11 cellular contexts compared by ENCODE assay signal in genomic region chr9:88532320-88532719, GRCh38. TPM values are rescaled to one million over a fixed set of nuclear protein-coding genes. Genes with fewer than 3 reads are reported as not detected.
A peak's percentile ranks its signal among the peaks of the same experiment; 100 is the strongest.
DNase-seq lines count a peak whose midpoint lies in the region; ATAC-seq and TF ChIP-seq lines count a peak whose summit lies in the region.
"Had no signal": no experiment of that assay in that cellular context is flagged by ENCODE, and none has a peak within 500 bp of the region (broad histone marks: within the 10 kb centered on the region; RNA-seq: fewer than 3 reads in every experiment).

No MANE protein-coding gene starts in this region.

- H3K9me3 ChIP-seq in iPS-15b (ENCODE audit: control insufficient read depth, insufficient read depth, low read length) (no peaks in the 10 kb centered on the region), gastrocnemius medialis (no peaks in the 10 kb centered on the region)

- no peak overlapping the region for H3K9ac ChIP-seq in iPS-15b (ENCODE audit: low read depth, low read length)

- no peak for TF ChIP-seq CTCF in gastrocnemius medialis (IDR thresholded peaks at IDR 0.05 in 4 of 5, conservative IDR thresholded peaks at IDR 0.05 in 1 of 5)

- H3K36me3 Mint-ChIP-seq in activated CD4-positive, alpha-beta T cell treated with anti-CD3 and anti-CD28 coated beads, Interleukin-2, amount 10 ng/mL, durations not matched to agents 24 days and 14 days (ENCODE audit: low read depth): peaks cover 4% of the 10 kb centered on the region
- H3K36me3 Mint-ChIP-seq: CD8-positive, alpha-beta memory T cell had no signal

- peaks cover 55% of the 10 kb centered on the region for H3K27me3 Mint-ChIP-seq in activated CD4-positive, alpha-beta T cell treated with anti-CD3 and anti-CD28 coated beads, Interleukin-2, amount 10 ng/mL, durations not matched to agents 24 days and 14 days

- H3K27ac ChIP-seq in gastrocnemius medialis: no peak overlapping the region

- intact Hi-C loops in activated CD4-positive, alpha-beta T cell treated with anti-CD3 and anti-CD28 coated beads, Interleukin-2, amount 10 ng/mL, durations not matched to agents 24 days and 14 days (cut with micrococcal nuclease): no loop called here
- intact Hi-C loops in gastrocnemius medialis (cut with DNase I; ENCODE audit: low total_unique reads): no loop called here

- peaks cover 15% of the 10 kb centered on the region for H3K4me1 Mint-ChIP-seq in activated CD4-positive, alpha-beta T cell treated with anti-CD3 and anti-CD28 coated beads, Interleukin-2, amount 10 ng/mL, durations not matched to agents 24 days and 14 days

- peaks cover 30% of the 10 kb centered on the region for H3K27me3 ChIP-seq in iPS-15b (ENCODE audit: control insufficient read depth, insufficient read depth, low read length)
- H3K27me3 ChIP-seq in gastrocnemius medialis: peaks cover 13 to 30% (median 29%) of the 10 kb centered on the region in 3 donors

- peak; percentile 67 for DNase-seq in activated CD4-positive, alpha-beta T cell treated with anti-CD3 and anti-CD28 coated beads, Interleukin-2, amount 10 ng/mL, durations not matched to agents 24 days and 14 days
- no peak for DNase-seq in activated CD4-positive, alpha-beta T cell treated with anti-CD3 and anti-CD28 coated beads, Interleukin-2, amount 50 U/mL, for 1 hour
- peak; percentile 58 for DNase-seq in SIG-M5 treated with dmso at 0.1 percent for 504 hours (lab: John Stamatoyannopoulos, UW; ENCODE audit: unreplicated experiment)
- DNase-seq in stimulated activated CD8-positive, alpha-beta memory T cell treated with anti-CD3 and anti-CD28 coated beads, Interleukin-4, amount 100 ng/mL, for 48 hours: peak; percentile 30
- no peak for DNase-seq in cerebellar nuclear complex (lab: John Stamatoyannopoulos, UW)
- no peak for DNase-seq in gastrocnemius medialis
- DNase-seq: CD8-positive, alpha-beta memory T cell; NCI-H1417 treated with DMSO at 0.1 percent for 48 hours; stimulated activated CD4-positive, alpha-beta T cell treated with anti-CD3 and anti-CD28 coated beads, Interleukin-2, amount 100 ng/mL, for 48 hours had no signal

- H3K4me1 ChIP-seq in iPS-15b (ENCODE audit: control insufficient read depth, insufficient read depth, low read length) (peaks cover 11% of the 10 kb centered on the region), gastrocnemius medialis (peaks cover 0 to 7% of the 10 kb centered on the region in 2 donors)

- in situ Hi-C loops in gastrocnemius medialis (cut with MboI; ENCODE audit: low sequenced_read_pairs in 4 of 4): no loop called here

- H3K4me3 ChIP-seq in iPS-15b (ENCODE audit: low read depth, low read length) (peak overlapping the region; percentile 66), gastrocnemius medialis (no peak overlapping the region)

- H3K9me3 Mint-ChIP-seq in activated CD4-positive, alpha-beta T cell treated with anti-CD3 and anti-CD28 coated beads, Interleukin-2, amount 10 ng/mL, durations not matched to agents 24 days and 14 days: peaks cover 4% of the 10 kb centered on the region

- H3K36me3 ChIP-seq in iPS-15b (ENCODE audit: control insufficient read depth, insufficient read depth, low read length) (peaks cover 3% of the 10 kb centered on the region), gastrocnemius medialis (no peaks in the 10 kb centered on the region)

- H3K4me3 Mint-ChIP-seq in activated CD4-positive, alpha-beta T cell treated with anti-CD3 and anti-CD28 coated beads, Interleukin-2, amount 10 ng/mL, durations not matched to agents 24 days and 14 days: peak overlapping the region; percentile 6

- H3K27ac Mint-ChIP-seq in activated CD4-positive, alpha-beta T cell treated with anti-CD3 and anti-CD28 coated beads, Interleukin-2, amount 10 ng/mL, durations not matched to agents 24 days and 14 days: no peak overlapping the region
- H3K27ac Mint-ChIP-seq: CD8-positive, alpha-beta memory T cell had no signal

- TF ChIP-seq POLR2A in gastrocnemius medialis (IDR thresholded peaks at IDR 0.05): no peak

- ATAC-seq in HG03108 (IDR thresholded peaks at IDR 0.05; ENCODE audit: unreplicated experiment): no peak
- ATAC-seq in gastrocnemius medialis: no peak

RNA-seq across cellular contexts. Expression of gene NXNL2, which starts 2.7 kb away (rescaled TPM):
- not detected in 2 replicates for total RNA-seq in activated CD4-positive, alpha-beta T cell treated with anti-CD3 and anti-CD28 coated beads, Interleukin-2, amount 10 ng/mL, durations not matched to agents 24 days and 14 days
- total RNA-seq in gastrocnemius medialis: not detected
- total RNA-seq: CD8-positive, alpha-beta memory T cell had no signal

Comparison
In these comparisons a context has a peak if more than half of its experiments do, and no peak if none do; other contexts are left out.
1. DNase-seq: peak in activated CD4-positive, alpha-beta T cell treated with anti-CD3 and anti-CD28 coated beads, Interleukin-2, amount 10 ng/mL, durations not matched to agents 24 days and 14 days (single experiment), SIG-M5 treated with dmso at 0.1 percent for 504 hours (single experiment) and stimulated activated CD8-positive, alpha-beta memory T cell treated with anti-CD3 and anti-CD28 coated beads, Interleukin-4, amount 100 ng/mL, for 48 hours (single experiment); none in activated CD4-positive, alpha-beta T cell treated with anti-CD3 and anti-CD28 coated beads, Interleukin-2, amount 50 U/mL, for 1 hour (single experiment), cerebellar nuclear complex (0 of 2) and gastrocnemius medialis (0 of 2).